Comparison of ENCODE assay signal across 16 cellular contexts in the genomic region with DNA sequence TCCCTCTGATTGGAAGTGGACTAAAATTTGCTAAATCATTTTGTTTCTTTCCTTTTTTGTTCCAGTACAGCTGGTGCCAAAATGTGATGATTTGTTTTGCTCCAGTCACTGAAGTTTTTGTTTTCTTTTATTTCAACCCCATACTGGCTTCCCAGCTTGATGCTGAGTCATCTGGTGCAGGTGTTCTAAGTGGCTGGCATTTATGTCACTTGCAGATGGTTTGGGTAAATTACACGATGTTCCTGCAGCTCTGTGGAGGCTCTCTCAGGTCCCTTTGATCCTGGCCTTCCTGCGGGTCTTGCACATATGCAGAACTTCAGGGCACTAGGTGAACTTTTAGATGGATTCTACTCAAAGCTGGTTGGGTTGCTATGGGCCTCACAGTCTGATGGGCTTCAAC.
"Had no signal": no experiment of that assay in that cellular context is flagged by ENCODE, and none has a peak within 500 bp of the region (broad histone marks: within the 10 kb centered on the region; RNA-seq: fewer than 3 reads in every experiment).

No MANE protein-coding gene starts in this region.

- DNase-seq: activated CD4-positive, alpha-beta T cell treated with anti-CD3 and anti-CD28 coated beads, Interleukin-2, amount 50 U/mL, for 4 hours; activated naive CD4-positive, alpha-beta T cell treated with Interleukin-2 at 50 U/mL for 16 hours; activated naive CD8-positive, alpha-beta T cell treated with anti-CD3 and anti-CD28 coated beads, Interleukin-2, amount 50 U/mL, for 24 hours; head of caudate nucleus; kidney glomerular epithelial cell; nucleus accumbens; right cardiac atrium; stimulated activated CD4-positive, alpha-beta T cell treated with anti-CD3 and anti-CD28 coated beads, Interleukin-15, amount 100 ng/mL, for 24 hours; stimulated activated CD4-positive, alpha-beta T cell treated with anti-CD3 and anti-CD28 coated beads, Interleukin-4, amount 100 ng/mL, for 1 hour; stimulated activated naive CD4-positive, alpha-beta T cell; substantia nigra; T1000; transverse colon had no signal

- ATAC-seq: activated CD4-positive, CD25-positive, alpha-beta regulatory T cell treated with anti-CD3 and anti-CD28 coated beads, Interleukin-2, amount 50 U/mL, for 24 hours; activated naive CD8-positive, alpha-beta T cell treated with anti-CD3 and anti-CD28 coated beads, Interleukin-2, amount 50 U/mL, for 24 hours; activated T-helper 17 cell treated with anti-CD3 and anti-CD28 coated beads, Interleukin-2, amount 50 U/mL, for 72 hours; natural killer cell treated with Interleukin-12 subunit alpha and Interleukin-12 subunit beta and Interleukin-15 and Interleukin-18, amount 100 ng/mL, for 72 hours; right cardiac atrium had no signal
